In genomic region chr2:221405521-221405920, GRCh38 we compare ENCODE assay signal across 11 cellular contexts.
"Had no signal": no experiment of that assay in that cellular context is flagged by ENCODE, and none has a peak within 500 bp of the region (broad histone marks: within the 10 kb centered on the region; RNA-seq: fewer than 3 reads in every experiment).

No MANE protein-coding gene starts in this region.

- H3K9me3 ChIP-seq: HAP-1 had no signal

- H2AFZ ChIP-seq: GM23248, GM23338 had no signal

- FAIRE-seq: H1, H54 had no signal

- H3K36me3 ChIP-seq: HAP-1 had no signal

- H3K4me3 ChIP-seq: GM23248, GM23338, HAP-1 had no signal

- H3K9ac ChIP-seq: GM23248 had no signal

- H3K27ac ChIP-seq: GM23248 had no signal

- ATAC-seq: GM23338, HCT116 had no signal

- H3K4me2 ChIP-seq: GM23338 had no signal

- DNase-seq: GM23248, GOT3, H7, H9, HCEC 1CT, HFFc6 had no signal
